ENCODE assay signal across 20 cellular contexts in the genomic region with DNA sequence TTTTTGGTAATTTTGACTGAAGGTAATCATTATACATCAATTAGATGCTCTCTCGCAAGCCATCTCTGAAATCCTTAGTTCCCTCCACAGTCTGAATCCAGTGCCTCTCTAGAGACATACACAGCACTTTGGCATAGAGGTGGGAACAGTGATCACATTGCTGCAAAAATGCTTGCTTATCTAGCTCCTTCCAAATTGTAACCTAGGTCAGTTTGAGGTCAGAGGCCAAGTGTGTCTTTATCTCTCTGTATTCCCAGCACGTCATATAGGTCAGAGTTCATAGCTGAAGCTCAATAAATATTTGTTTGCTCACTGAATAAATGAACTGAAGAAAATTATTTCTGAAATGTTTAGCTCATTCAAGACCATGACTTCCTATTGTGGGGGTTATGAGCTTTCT.
DNase-seq lines count a peak whose midpoint lies in the region; ATAC-seq, FAIRE-seq and TF ChIP-seq lines count a peak whose summit lies in the region.
"Had no signal": no experiment of that assay in that cellular context is flagged by ENCODE, and none has a peak within 500 bp of the region (broad histone marks: within the 10 kb centered on the region; RNA-seq: fewer than 3 reads in every experiment).

No MANE protein-coding gene starts in this region.

- no peak overlapping the region for H3K27ac Mint-ChIP-seq in activated T-helper 17 cell treated with anti-CD3 and anti-CD28 coated beads, Interleukin-2, amount 50 U/mL, for 72 hours
- H3K27ac Mint-ChIP-seq: H9 had no signal

- no peak for TF ChIP-seq POLR2A in erythroblast (IDR thresholded peaks at IDR 0.05; ENCODE audit: low read length)

- no peaks in the 10 kb centered on the region for H3K79me2 ChIP-seq in parathyroid adenoma

- H3K4me3 Mint-ChIP-seq in activated T-helper 17 cell treated with anti-CD3 and anti-CD28 coated beads, Interleukin-2, amount 50 U/mL, for 72 hours = no peak overlapping the region
- H3K4me3 Mint-ChIP-seq: GM23338, H9 had no signal

- peak overlapping the region; percentile 24 for H2AFZ ChIP-seq in parathyroid adenoma
- H2AFZ ChIP-seq: GM23338 had no signal

- H3K9ac ChIP-seq in parathyroid adenoma = no peak overlapping the region

- H3K4me1 ChIP-seq in parathyroid adenoma = peaks cover 19% of the 10 kb centered on the region
- H3K4me1 ChIP-seq: SJCRH30 had no signal

- no peaks in the 10 kb centered on the region for H3K36me3 Mint-ChIP-seq in activated T-helper 17 cell treated with anti-CD3 and anti-CD28 coated beads, Interleukin-2, amount 50 U/mL, for 72 hours (ENCODE audit: low read depth)

- no peak overlapping the region for H3K4me2 ChIP-seq in parathyroid adenoma (ENCODE audit: low read length)
- H3K4me2 ChIP-seq: GM23338 had no signal

- H3K36me3 ChIP-seq in parathyroid adenoma (ENCODE audit: control insufficient read depth, insufficient read depth, low read length) = no peaks in the 10 kb centered on the region
- H3K36me3 ChIP-seq: SJCRH30 had no signal

- no peak overlapping the region for H3K4me3 ChIP-seq in parathyroid adenoma (ENCODE audit: low read depth, low read length)
- H3K4me3 ChIP-seq: GM23338, SJCRH30 had no signal

- TF ChIP-seq CTCF in parathyroid adenoma (IDR thresholded peaks at IDR 0.05) = no peak

- FAIRE-seq in GM19239 (lab: Jason Lieb, UNC) = no peak

- no peaks in the 10 kb centered on the region for H3K27me3 Mint-ChIP-seq in activated T-helper 17 cell treated with anti-CD3 and anti-CD28 coated beads, Interleukin-2, amount 50 U/mL, for 72 hours

- ATAC-seq in activated T-helper 17 cell treated with anti-CD3 and anti-CD28 coated beads, Interleukin-2, amount 50 U/mL, for 72 hours (replicated peaks) = no peak
- ATAC-seq in HG02642 (IDR thresholded peaks at IDR 0.05; ENCODE audit: poor library complexity, unreplicated experiment) = no peak
- ATAC-seq: GM23338, PC-3, SK-N-SH treated with all-trans-retinoic acid at 6 μM for 48 hours had no signal

- no peaks in the 10 kb centered on the region for H3K27me3 ChIP-seq in parathyroid adenoma (ENCODE audit: control insufficient read depth, insufficient read depth, low read length)
- H3K27me3 ChIP-seq: SJCRH30 had no signal

- H3K27ac ChIP-seq in parathyroid adenoma = peak overlapping the region; percentile 96
- H3K27ac ChIP-seq: SJCRH30 had no signal

- no peaks in the 10 kb centered on the region for H3K9me3 Mint-ChIP-seq in activated T-helper 17 cell treated with anti-CD3 and anti-CD28 coated beads, Interleukin-2, amount 50 U/mL, for 72 hours
- H3K9me3 Mint-ChIP-seq: GM23338, H9 had no signal

- H3K9me3 ChIP-seq in parathyroid adenoma (ENCODE audit: control insufficient read depth, low read length) = no peaks in the 10 kb centered on the region
- H3K9me3 ChIP-seq: SJCRH30 had no signal

- DNase-seq in CMK (ENCODE audit: low read depth) (peak; percentile 9), OCI-M1 (lab: John Stamatoyannopoulos, UW) (peak; percentile 14), erythroblast (lab: John Stamatoyannopoulos, UW) (peak; percentile 16 to 37), GM19239 (ENCODE audit: insufficient read length, low spot score) (no peak)
- DNase-seq: DMS53, H9, Kasumi-1, NCI-H1092 treated with DMSO at 0.1 percent for 48 hours, NCI-H1436, NCI-H1930, NCI-H2107, NCI-H524, NCI-H774, PC-3, SJCRH30 had no signal

- H3K4me1 Mint-ChIP-seq in activated T-helper 17 cell treated with anti-CD3 and anti-CD28 coated beads, Interleukin-2, amount 50 U/mL, for 72 hours = no peaks in the 10 kb centered on the region
- H3K4me1 Mint-ChIP-seq: GM23338 had no signal
